ENCODE assay signal across 14 cellular contexts in genomic region chr22:41001722-41002122, GRCh38. TPM values are rescaled to one million over a fixed set of nuclear protein-coding genes. Genes with fewer than 3 reads are reported as not detected.
DNase-seq lines count a peak whose midpoint lies in the region; TF ChIP-seq lines count a peak whose summit lies in the region.
"Had no signal": no experiment of that assay in that cellular context is flagged by ENCODE, and none has a peak within 500 bp of the region (broad histone marks: within the 10 kb centered on the region; RNA-seq: fewer than 3 reads in every experiment).

No MANE protein-coding gene starts in this region.

- no peaks in the 10 kb centered on the region for H3K36me3 Mint-ChIP-seq in progenitor cell of endocrine pancreas (ENCODE audit: insufficient read depth)
- H3K36me3 Mint-ChIP-seq: naive B cell; stimulated activated naive B cell treated with anti-CD40 and anti-IgM and Interleukin-4, amounts not matched to agents 10 μg/mL and 1 μg/mL and 100 μg/mL, for 72 hours had no signal

- H3K27ac ChIP-seq in GM23248 (no peak overlapping the region), PC-9 (peak overlapping the region; percentile 96), transverse colon (no peak overlapping the region)

- CTCF ChIA-PET in PC-9 (lab: Charles Lee), result interaction anchor here (0.6 to 1.0 kb wide), 2 partner anchors 20 to 145 kb away, joined by 4 to 7 read pairs; partner anchors contain the start of gene XPNPEP3

- no peak overlapping the region for H3K9ac ChIP-seq in GM23248

- H3K4me3 ChIP-seq in GM23248, result no peak overlapping the region
- peak overlapping the region; percentile 45; the same call in 1 of the 2 replicates for H3K4me3 ChIP-seq in PC-9
- H3K4me3 ChIP-seq in fibroblast of the aortic adventitia (ENCODE audit: low read depth, low read length), result no peak overlapping the region
- H3K4me3 ChIP-seq in transverse colon, result no peak overlapping the region

- H3F3A ChIP-seq in GM23248 (ENCODE audit: insufficient read depth), result 0 out of 2 replicates have a peak, but pooled peaks cover 9% of the 10 kb centered on the region
- peaks cover 52% of the 10 kb centered on the region for H3F3A ChIP-seq in PC-9 (ENCODE audit: insufficient read depth, low read depth)

- TF ChIP-seq CTCF in PC-9 (conservative IDR thresholded peaks at IDR 0.05), result no peak
- TF ChIP-seq CTCF in fibroblast of the aortic adventitia (IDR thresholded peaks at IDR 0.05; ENCODE audit: insufficient read depth, low read length), result no peak
- no peak for TF ChIP-seq CTCF in progenitor cell of endocrine pancreas (IDR thresholded peaks at IDR 0.05; ENCODE audit: unreplicated experiment)
- TF ChIP-seq CTCF in transverse colon (IDR thresholded peaks at IDR 0.05), result no peak

- peaks cover 22% of the 10 kb centered on the region for H3K4me1 Mint-ChIP-seq in progenitor cell of endocrine pancreas (ENCODE audit: low read depth)
- H3K4me1 Mint-ChIP-seq: naive B cell; stimulated activated naive B cell treated with anti-CD40 and anti-IgM and Interleukin-4, amounts not matched to agents 10 μg/mL and 1 μg/mL and 100 μg/mL, for 72 hours had no signal

- intact Hi-C loops in PC-9 (cut with micrococcal nuclease; ENCODE audit: unreplicated experiment) (loop anchor here (1.0 kb wide), 2 partner anchors 20 to 90 kb away; no protein-coding TSS in a partner anchor), transverse colon (cut with DNase I; ENCODE audit: low total_unique reads) (no loop called here)

- H3K36me3 ChIP-seq in GM23248 (ENCODE audit: low read depth) (no peaks in the 10 kb centered on the region), PC-9 (ENCODE audit: low read depth) (no peaks in the 10 kb centered on the region), transverse colon (no peaks in the 10 kb centered on the region)

- TF ChIP-seq EP300 in transverse colon (IDR thresholded peaks at IDR 0.05; ENCODE audit: low read depth), result no peak

- no peaks in the 10 kb centered on the region for H4K20me1 ChIP-seq in GM23248 (ENCODE audit: insufficient read depth)
- no peaks in the 10 kb centered on the region for H4K20me1 ChIP-seq in PC-9 (ENCODE audit: insufficient read depth)

- H3K4me3 Mint-ChIP-seq in progenitor cell of endocrine pancreas (ENCODE audit: low read depth), result no peak overlapping the region
- H3K4me3 Mint-ChIP-seq: naive B cell; stimulated activated naive B cell treated with anti-CD40 and anti-IgM and Interleukin-4, amounts not matched to agents 10 μg/mL and 1 μg/mL and 100 μg/mL, for 72 hours had no signal

- DNase-seq in GM23248 (peak; percentile 68), PC-9 (peak; percentile 65 to 100), fibroblast of the aortic adventitia (ENCODE audit: low read depth) (peak; percentile 28), progenitor cell of endocrine pancreas (ENCODE audit: low spot score, unreplicated experiment) (peak; percentile 11), dermis blood vessel endothelial cell (no peak), NCI-H2081 (lab: John Stamatoyannopoulos, UW) (no peak), NCI-H2171 treated with DMSO at 0.1 percent for 48 hours (lab: John Stamatoyannopoulos, UW) (no peak), transverse colon (no peak)
- DNase-seq: activated CD8-positive, alpha-beta memory T cell treated with anti-CD3 and anti-CD28 coated beads, Interleukin-2, amount 50 U/mL, for 48 hours; anterior cingulate cortex; DMS79 treated with DMSO at 0.1 percent for 48 hours; Kasumi-1; naive B cell; stimulated activated naive B cell treated with anti-CD40 and anti-IgM and Interleukin-4, amounts not matched to agents 10 μg/mL and 1 μg/mL and 100 μg/mL, for 72 hours had no signal

- WGBS in GM23248 (ENCODE audit: low coverage in 1 of 2, low lambda C conversion rate in 2 of 2, missing lambda C conversion rate in 2 of 2), 2 experiments, result 3 to 5% methylated on average over 1 of the region's 1 CpG
- WGBS in transverse colon (ENCODE audit: low coverage in 1 of 2), 2 donors, result 48 to 71% methylated on average over 1 of the region's 1 CpG

- H3K4me2 ChIP-seq in GM23248 (ENCODE audit: unreplicated experiment), result no peak overlapping the region
- peak overlapping the region; percentile 78 for H3K4me2 ChIP-seq in PC-9

- no peaks in the 10 kb centered on the region for H3K27me3 Mint-ChIP-seq in progenitor cell of endocrine pancreas
- H3K27me3 Mint-ChIP-seq: naive B cell; stimulated activated naive B cell treated with anti-CD40 and anti-IgM and Interleukin-4, amounts not matched to agents 10 μg/mL and 1 μg/mL and 100 μg/mL, for 72 hours had no signal

- H3K9me3 Mint-ChIP-seq in progenitor cell of endocrine pancreas (ENCODE audit: low read depth), result peaks cover 5% of the 10 kb centered on the region

- POLR2A ChIA-PET in PC-9 (lab: Charles Lee; ENCODE audit: unreplicated experiment), result interaction anchor here (0.5 to 0.6 kb wide), 5 partner anchors 38 to 946 kb away, joined by 3 to 9 read pairs (median 7); no protein-coding TSS in a partner anchor

- no TSS peak for BruUV-seq in PC-9 (replicated peaks; lab: Mats Ljungman, UMichigan)

- no peaks in the 10 kb centered on the region for H3K27me3 ChIP-seq in GM23248 (replicated peaks; ENCODE audit: insufficient read depth)
- no peaks in the 10 kb centered on the region for H3K27me3 ChIP-seq in PC-9 (ENCODE audit: insufficient read depth, low read depth)
- H3K27me3 ChIP-seq in transverse colon, result no peaks in the 10 kb centered on the region

- peak overlapping the region; percentile 96 for H3K27ac Mint-ChIP-seq in progenitor cell of endocrine pancreas
- H3K27ac Mint-ChIP-seq: stimulated activated naive B cell treated with anti-CD40 and anti-IgM and Interleukin-4, amounts not matched to agents 10 μg/mL and 1 μg/mL and 100 μg/mL, for 72 hours had no signal

- no peak for TF ChIP-seq POLR2A in transverse colon (IDR thresholded peaks at IDR 0.05)

- no peaks in the 10 kb centered on the region for H3K9me2 ChIP-seq in GM23248 (ENCODE audit: insufficient read depth)
- no peaks in the 10 kb centered on the region for H3K9me2 ChIP-seq in PC-9 (ENCODE audit: insufficient read depth)

- no peaks in the 10 kb centered on the region for H3K79me2 ChIP-seq in GM23248 (ENCODE audit: insufficient read depth)
- H3K79me2 ChIP-seq in PC-9 (ENCODE audit: low read depth), result no peaks in the 10 kb centered on the region

- in situ Hi-C loops in GM23248 (cut with MboI) (no loop called here), transverse colon (cut with MboI; ENCODE audit: low pct_ligation_motif_present in 1 of 4, low pct_unique_long_range_greater_than_20kb in 1 of 4, low sequenced_read_pairs in 3 of 4) (no loop called here)

- H3K9me3 ChIP-seq in GM23248 (ENCODE audit: low read depth), result no peaks in the 10 kb centered on the region
- no peaks in the 10 kb centered on the region for H3K9me3 ChIP-seq in PC-9 (ENCODE audit: insufficient read depth, low read depth)
- no peaks in the 10 kb centered on the region for H3K9me3 ChIP-seq in transverse colon

- H3K4me1 ChIP-seq in GM23248 (ENCODE audit: insufficient read depth) (no peaks in the 10 kb centered on the region), PC-9 (replicated peaks; ENCODE audit: insufficient read depth) (peaks cover 44% of the 10 kb centered on the region), transverse colon (no peaks in the 10 kb centered on the region)

- H2AFZ ChIP-seq in GM23248 (no peak overlapping the region), PC-9 (peak overlapping the region; percentile 59)

RNA-seq across cellular contexts. Expression of gene RBX1, which starts 50.5 kb away (rescaled TPM):
- 34.8 and 45.9 TPM in 2 replicates for total RNA-seq in GM23248 (2014; rRNA removed; shearing (Covaris generic))
- 203 and 222 TPM in 2 replicates for polyA plus RNA-seq in GM23248 (2016; fragmentation: Nextera tagmentation; extraction: Ambion mirVana)
- total RNA-seq in PC-9 (2021) (52.9 and 53.3 TPM in 2 replicates), fibroblast of the aortic adventitia (ENCODE audit: low replicate concordance) (12.8 and 73.1 TPM in 2 replicates), progenitor cell of endocrine pancreas (59.2 and 60.9 TPM in 2 replicates), dermis blood vessel endothelial cell (49.0 and 85.8 TPM in 2 replicates), transverse colon (10 to 100 TPM in 3 of 4 donors, 1 to 10 TPM in 1; 7.8 to 36.9 (median 24.9) TPM)

Comparison
In these comparisons a context has a peak if more than half of its experiments do, and no peak if none do; other contexts are left out.
1. DNase-seq: peak in GM23248 (single experiment), PC-9 (2 of 2), fibroblast of the aortic adventitia (single experiment) and progenitor cell of endocrine pancreas (single experiment); none in dermis blood vessel endothelial cell (single experiment), NCI-H2081 (0 of 2), NCI-H2171 treated with DMSO at 0.1 percent for 48 hours (single experiment) and transverse colon (single experiment).